2 cellular contexts compared by ENCODE assay signal in genomic region chr17:81918762-81919545, GRCh38.
TF ChIP-seq lines count a peak whose summit lies in the region.

No MANE protein-coding gene starts in this region.

TF ChIP-seq in HepG2, 621 proteins besides CTCF, POLR2A, EP300 and RAD21:
- TF ChIP-seq ZNF234 (CRISPR knock-in tag; conservative IDR thresholded peaks at IDR 0.05) (no peak), IRF2 (CRISPR knock-in tag; IDR thresholded peaks at IDR 0.05) (no peak), TOE1 (CRISPR knock-in tag; IDR thresholded peaks at IDR 0.05) (no peak), MLLT10 (CRISPR knock-in tag; IDR thresholded peaks at IDR 0.05) (no peak), U2AF1 (optimal IDR thresholded peaks at IDR 0.05; ENCODE audit: low read depth, low read length) (no peak), GLMP (CRISPR knock-in tag; IDR thresholded peaks at IDR 0.05; ENCODE audit: borderline replicate concordance) (no peak), HNF1B (CRISPR knock-in tag; IDR thresholded peaks at IDR 0.05) (no peak), DNMT1 (CRISPR knock-in tag; IDR thresholded peaks at IDR 0.05) (no peak), HNRNPLL (IDR thresholded peaks at IDR 0.05; ENCODE audit: low read depth, low read length, poor library complexity, severe bottlenecking) (no peak)

TF ChIP-seq in SK-N-SH, 30 proteins besides CTCF, POLR2A, EP300 and RAD21:
- no peak for TF ChIP-seq ELF1 (IDR thresholded peaks at IDR 0.05)
- TF ChIP-seq JUND (IDR thresholded peaks at IDR 0.05), result no peak
- TF ChIP-seq FOXJ3 (CRISPR knock-in tag; IDR thresholded peaks at IDR 0.05), result no peak
- TF ChIP-seq USF2 (IDR thresholded peaks at IDR 0.05; ENCODE audit: borderline replicate concordance, low read depth, low read length), result no peak
- no peak for TF ChIP-seq EZH2phosphoT487 (IDR thresholded peaks at IDR 0.05; ENCODE audit: borderline replicate concordance, low read depth)
- TF ChIP-seq MAX (IDR thresholded peaks at IDR 0.05; ENCODE audit: low read depth), result no peak
- TF ChIP-seq SMC3 (IDR thresholded peaks at IDR 0.05; ENCODE audit: low read depth, low read length), result no peak
